Comparison of ENCODE assay signal across 19 cellular contexts in the genomic region with DNA sequence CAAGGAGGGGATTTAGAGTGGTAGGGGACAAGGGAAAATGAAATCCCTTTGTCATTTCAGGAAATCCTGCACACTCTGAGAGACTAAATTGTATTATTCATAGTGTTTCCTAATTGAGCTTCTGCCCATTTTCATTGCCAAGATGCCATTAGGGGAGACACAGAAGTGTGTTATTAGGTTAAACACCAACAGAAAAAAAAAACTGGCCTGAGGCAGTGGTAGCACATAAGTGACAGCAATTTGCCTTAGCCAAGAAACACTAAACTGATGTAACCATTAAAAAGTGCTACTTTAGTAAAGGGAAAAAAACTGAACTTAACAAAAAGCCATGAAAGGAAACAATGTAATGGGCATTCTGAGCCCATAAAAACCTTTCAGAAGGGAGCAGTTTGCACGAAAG.
DNase-seq lines count a peak whose midpoint lies in the region; ATAC-seq and TF ChIP-seq lines count a peak whose summit lies in the region.
"Had no signal": no experiment of that assay in that cellular context is flagged by ENCODE, and none has a peak within 500 bp of the region (broad histone marks: within the 10 kb centered on the region; RNA-seq: fewer than 3 reads in every experiment).

No MANE protein-coding gene starts in this region.

- peaks cover 27% of the 10 kb centered on the region for H3K36me3 Mint-ChIP-seq in neural crest cell (ENCODE audit: low read depth)
- no peaks in the 10 kb centered on the region for H3K36me3 Mint-ChIP-seq in activated CD8-positive, alpha-beta T cell treated with anti-CD3 and anti-CD28 coated beads for 36 hours (ENCODE audit: low read depth)
- H3K36me3 Mint-ChIP-seq: IgD-negative memory B cell had no signal

- H3K27me3 ChIP-seq in SK-N-SH (ENCODE audit: insufficient read depth), result peaks cover 6% of the 10 kb centered on the region; the same call in 1 of the 2 replicates

- TF ChIP-seq EP300 in SK-N-SH (IDR thresholded peaks at IDR 0.05; ENCODE audit: borderline replicate concordance in 1 of 2, low read depth in 1 of 2, low read length in 1 of 2), result peak in 1 of 2 experiments; percentile 55; a peak in 1 of 4 replicates

- CTCF ChIA-PET in SK-N-SH (lab: Yijun Ruan, JAX), result interaction anchor here (2.3 kb wide), 1 partner anchor 523 kb away, joined by 5 read pairs; no protein-coding TSS in a partner anchor
- CTCF ChIA-PET in activated CD8-positive, alpha-beta T cell treated with anti-CD3 and anti-CD28 coated beads for 36 hours (lab: Charles Lee), result interaction anchor here (0.6 to 0.7 kb wide), 2 partner anchors 231 to 1352 kb away, joined by 3 read pairs; no protein-coding TSS in a partner anchor

- peaks cover 0 to 16% of the 10 kb centered on the region in 2 experiments; a peak in 1 of 4 replicates for H3K4me1 ChIP-seq in SK-N-SH (ENCODE audit: control insufficient read depth in 1 of 2, insufficient read depth in 2 of 2, low read depth in 1 of 2, low read length in 1 of 2)

- POLR2A ChIA-PET in SK-N-SH (lab: Yijun Ruan, JAX), result no interaction called here
- POLR2A ChIA-PET in activated CD8-positive, alpha-beta T cell treated with anti-CD3 and anti-CD28 coated beads for 36 hours (lab: Charles Lee), result no interaction called here

- TF ChIP-seq RAD21 in SK-N-SH (IDR thresholded peaks at IDR 0.05; ENCODE audit: low read length), result no peak

- no peak for ATAC-seq in activated CD8-positive, alpha-beta T cell treated with anti-CD3 and anti-CD28 coated beads for 36 hours
- no peak for ATAC-seq in HG03039 (IDR thresholded peaks at IDR 0.05; ENCODE audit: unreplicated experiment)
- no peak for ATAC-seq in HG03175 (IDR thresholded peaks at IDR 0.05; ENCODE audit: unreplicated experiment)
- ATAC-seq: GM12878, HepG2 had no signal

- no peaks in the 10 kb centered on the region for H3K36me3 ChIP-seq in SK-N-SH (replicated peaks in 1 of 2; ENCODE audit: control insufficient read depth in 1 of 2, insufficient read depth in 2 of 2, low read length in 1 of 2)

- peak overlapping the region; percentile 78 for H3K27ac Mint-ChIP-seq in neural crest cell (ENCODE audit: unreplicated experiment)
- H3K27ac Mint-ChIP-seq in activated CD8-positive, alpha-beta T cell treated with anti-CD3 and anti-CD28 coated beads for 36 hours, result no peak overlapping the region
- H3K27ac Mint-ChIP-seq: CD4-positive, alpha-beta T cell; H9; IgD-negative memory B cell had no signal

- H3K9me2 ChIP-seq in SK-N-SH, result no peaks in the 10 kb centered on the region

- no peaks in the 10 kb centered on the region for H3K9me3 ChIP-seq in SK-N-SH

- H3K27me3 Mint-ChIP-seq in neural crest cell (ENCODE audit: low read depth), result no peaks in the 10 kb centered on the region
- H3K27me3 Mint-ChIP-seq in activated CD8-positive, alpha-beta T cell treated with anti-CD3 and anti-CD28 coated beads for 36 hours, result peaks cover 25% of the 10 kb centered on the region
- H3K27me3 Mint-ChIP-seq: IgD-negative memory B cell had no signal

- H3K79me2 ChIP-seq in SK-N-SH (ENCODE audit: insufficient read depth), result no peaks in the 10 kb centered on the region

- no peak overlapping the region for H2AFZ ChIP-seq in SK-N-SH (ENCODE audit: low read depth)

- H3K9me3 Mint-ChIP-seq in neural crest cell, result no peaks in the 10 kb centered on the region
- no peaks in the 10 kb centered on the region for H3K9me3 Mint-ChIP-seq in activated CD8-positive, alpha-beta T cell treated with anti-CD3 and anti-CD28 coated beads for 36 hours
- H3K9me3 Mint-ChIP-seq: CD4-positive, alpha-beta T cell; H9; IgD-negative memory B cell had no signal

- no peak overlapping the region for H3K4me3 Mint-ChIP-seq in neural crest cell
- no peak overlapping the region for H3K4me3 Mint-ChIP-seq in activated CD8-positive, alpha-beta T cell treated with anti-CD3 and anti-CD28 coated beads for 36 hours
- H3K4me3 Mint-ChIP-seq: CD4-positive, alpha-beta T cell; H9; IgD-negative memory B cell had no signal

- H3K27ac ChIP-seq in SK-N-SH (ENCODE audit: low read depth in 2 of 2, low read length in 1 of 2), result peak overlapping the region in 1 of 2 experiments; percentile 84; a peak in 2 of 4 replicates
- H3K27ac ChIP-seq: C4-2B had no signal

- peaks cover 31% of the 10 kb centered on the region for H3K4me1 Mint-ChIP-seq in neural crest cell
- no peaks in the 10 kb centered on the region for H3K4me1 Mint-ChIP-seq in activated CD8-positive, alpha-beta T cell treated with anti-CD3 and anti-CD28 coated beads for 36 hours (ENCODE audit: low read depth)
- H3K4me1 Mint-ChIP-seq: IgD-negative memory B cell had no signal

- TF ChIP-seq CTCF in SK-N-SH (IDR thresholded peaks at IDR 0.05) (no peak), neural crest cell (conservative IDR thresholded peaks at IDR 0.05) (no peak)
- no peak for TF ChIP-seq CTCF in activated CD8-positive, alpha-beta T cell treated with anti-CD3 and anti-CD28 coated beads for 36 hours (IDR thresholded peaks at IDR 0.05)

- peak; percentile 97 for DNase-seq in DMS79 treated with DMSO at 0.1 percent for 48 hours (lab: John Stamatoyannopoulos, UW)
- peak; percentile 68 for DNase-seq in NCI-H1105 treated with DMSO at 0.1 percent for 48 hours (lab: John Stamatoyannopoulos, UW)
- peak; percentile 27 for DNase-seq in SK-N-SH
- no peak for DNase-seq in neural crest cell (ENCODE audit: low read depth, low spot score)
- DNase-seq in activated CD8-positive, alpha-beta T cell treated with anti-CD3 and anti-CD28 coated beads for 36 hours, result no peak
- no peak for DNase-seq in NOMO-1 treated with DMSO at 0.1 percent for 48 hours (lab: John Stamatoyannopoulos, UW; ENCODE audit: unreplicated experiment)
- DNase-seq: AML-193; CD4-positive, alpha-beta T cell; DMS153; DND-41; EL; H9; KBM-7 had no signal

- WGBS in SK-N-SH (ENCODE audit: low lambda C conversion rate), result 3% methylated on average over 1 of the region's 1 CpG

- intact Hi-C loops in activated CD8-positive, alpha-beta T cell treated with anti-CD3 and anti-CD28 coated beads for 36 hours (cut with micrococcal nuclease), result no loop called here

- H3F3A ChIP-seq in SK-N-SH (replicated peaks; ENCODE audit: insufficient read depth), result no peaks in the 10 kb centered on the region

- H4K20me1 ChIP-seq in SK-N-SH (ENCODE audit: insufficient read depth), result no peaks in the 10 kb centered on the region

- no peak overlapping the region; a peak in 1 of 4 replicates for H3K4me3 ChIP-seq in SK-N-SH (ENCODE audit: low read depth in 2 of 2, low read length in 1 of 2)
- H3K4me3 ChIP-seq: GM12878 had no signal

- no peak overlapping the region for H3K9ac ChIP-seq in SK-N-SH

- no peak overlapping the region for H3K4me2 ChIP-seq in SK-N-SH

TF ChIP-seq in SK-N-SH, 30 proteins besides CTCF, POLR2A, EP300 and RAD21:
- TF ChIP-seq RFX5 (IDR thresholded peaks at IDR 0.05; ENCODE audit: low read length), result no peak
- TF ChIP-seq TAF1 (IDR thresholded peaks at IDR 0.05; ENCODE audit: borderline replicate concordance, low read depth, low read length), result no peak
- TF ChIP-seq NRF1 (IDR thresholded peaks at IDR 0.05; ENCODE audit: low read depth, low read length), result no peak
- no peak for TF ChIP-seq REST (IDR thresholded peaks at IDR 0.05; ENCODE audit: low read depth, low read length)
- TF ChIP-seq FOXM1 (IDR thresholded peaks at IDR 0.05; ENCODE audit: low read depth), result no peak
- TF ChIP-seq, protein P1, sequence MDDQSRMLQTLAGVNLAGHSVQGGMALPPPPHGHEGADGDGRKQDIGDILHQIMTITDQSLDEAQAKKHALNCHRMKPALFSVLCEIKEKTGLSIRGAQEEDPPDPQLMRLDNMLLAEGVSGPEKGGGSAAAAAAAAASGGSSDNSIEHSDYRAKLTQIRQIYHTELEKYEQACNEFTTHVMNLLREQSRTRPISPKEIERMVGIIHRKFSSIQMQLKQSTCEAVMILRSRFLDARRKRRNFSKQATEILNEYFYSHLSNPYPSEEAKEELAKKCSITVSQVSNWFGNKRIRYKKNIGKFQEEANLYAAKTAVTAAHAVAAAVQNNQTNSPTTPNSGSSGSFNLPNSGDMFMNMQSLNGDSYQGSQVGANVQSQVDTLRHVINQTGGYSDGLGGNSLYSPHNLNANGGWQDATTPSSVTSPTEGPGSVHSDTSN (IDR thresholded peaks at IDR 0.05), result no peak
- TF ChIP-seq FOSL2 (IDR thresholded peaks at IDR 0.05; ENCODE audit: borderline replicate concordance, low read depth), result no peak
- no peak for TF ChIP-seq JUND (IDR thresholded peaks at IDR 0.05)
- no peak for TF ChIP-seq TCF12 (IDR thresholded peaks at IDR 0.05)
- no peak for TF ChIP-seq YY1 (IDR thresholded peaks at IDR 0.05; ENCODE audit: low read depth)
- TF ChIP-seq RCOR1 (IDR thresholded peaks at IDR 0.05; ENCODE audit: low read length), result peak; percentile 82
- TF ChIP-seq POLR2AphosphoS5 (IDR thresholded peaks at IDR 0.05; ENCODE audit: low read depth, low read length), result no peak
- TF ChIP-seq CHD2 (IDR thresholded peaks at IDR 0.05; ENCODE audit: low read length, partially characterized antibody), result peak; percentile 57

Comparison
In these comparisons a context has a peak if more than half of its experiments do, and no peak if none do; other contexts are left out.
1. DNase-seq: peak in DMS79 treated with DMSO at 0.1 percent for 48 hours (single experiment), NCI-H1105 treated with DMSO at 0.1 percent for 48 hours (single experiment) and SK-N-SH (single experiment); none in neural crest cell (single experiment), activated CD8-positive, alpha-beta T cell treated with anti-CD3 and anti-CD28 coated beads for 36 hours (single experiment) and NOMO-1 treated with DMSO at 0.1 percent for 48 hours (single experiment).